Comparison of ENCODE assay signal across 1 cellular context in the genomic region with DNA sequence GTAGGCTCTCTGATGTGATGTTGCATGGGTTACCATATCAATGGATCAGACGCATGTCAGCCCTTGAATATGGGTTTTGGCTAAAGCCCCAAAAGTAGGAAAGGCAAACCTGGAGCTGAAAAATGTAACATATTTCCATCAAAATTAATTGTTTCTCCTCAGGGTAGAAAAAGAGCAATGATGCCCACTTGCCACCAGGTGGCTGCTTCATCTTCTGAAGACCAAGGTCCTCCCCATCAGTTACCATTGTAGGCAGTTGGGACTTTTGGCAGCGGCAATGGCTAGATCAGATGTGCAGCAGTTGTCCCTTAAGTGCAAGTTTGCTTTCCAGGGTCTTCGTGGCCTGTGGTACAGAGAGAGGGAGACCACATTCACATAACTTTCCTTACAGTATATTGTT.
TF ChIP-seq lines count a peak whose summit lies in the region.

No MANE protein-coding gene starts in this region.

TF ChIP-seq in H1, 55 proteins besides CTCF, POLR2A, EP300 and RAD21 (continued from another document):
- TF ChIP-seq, protein P1, sequence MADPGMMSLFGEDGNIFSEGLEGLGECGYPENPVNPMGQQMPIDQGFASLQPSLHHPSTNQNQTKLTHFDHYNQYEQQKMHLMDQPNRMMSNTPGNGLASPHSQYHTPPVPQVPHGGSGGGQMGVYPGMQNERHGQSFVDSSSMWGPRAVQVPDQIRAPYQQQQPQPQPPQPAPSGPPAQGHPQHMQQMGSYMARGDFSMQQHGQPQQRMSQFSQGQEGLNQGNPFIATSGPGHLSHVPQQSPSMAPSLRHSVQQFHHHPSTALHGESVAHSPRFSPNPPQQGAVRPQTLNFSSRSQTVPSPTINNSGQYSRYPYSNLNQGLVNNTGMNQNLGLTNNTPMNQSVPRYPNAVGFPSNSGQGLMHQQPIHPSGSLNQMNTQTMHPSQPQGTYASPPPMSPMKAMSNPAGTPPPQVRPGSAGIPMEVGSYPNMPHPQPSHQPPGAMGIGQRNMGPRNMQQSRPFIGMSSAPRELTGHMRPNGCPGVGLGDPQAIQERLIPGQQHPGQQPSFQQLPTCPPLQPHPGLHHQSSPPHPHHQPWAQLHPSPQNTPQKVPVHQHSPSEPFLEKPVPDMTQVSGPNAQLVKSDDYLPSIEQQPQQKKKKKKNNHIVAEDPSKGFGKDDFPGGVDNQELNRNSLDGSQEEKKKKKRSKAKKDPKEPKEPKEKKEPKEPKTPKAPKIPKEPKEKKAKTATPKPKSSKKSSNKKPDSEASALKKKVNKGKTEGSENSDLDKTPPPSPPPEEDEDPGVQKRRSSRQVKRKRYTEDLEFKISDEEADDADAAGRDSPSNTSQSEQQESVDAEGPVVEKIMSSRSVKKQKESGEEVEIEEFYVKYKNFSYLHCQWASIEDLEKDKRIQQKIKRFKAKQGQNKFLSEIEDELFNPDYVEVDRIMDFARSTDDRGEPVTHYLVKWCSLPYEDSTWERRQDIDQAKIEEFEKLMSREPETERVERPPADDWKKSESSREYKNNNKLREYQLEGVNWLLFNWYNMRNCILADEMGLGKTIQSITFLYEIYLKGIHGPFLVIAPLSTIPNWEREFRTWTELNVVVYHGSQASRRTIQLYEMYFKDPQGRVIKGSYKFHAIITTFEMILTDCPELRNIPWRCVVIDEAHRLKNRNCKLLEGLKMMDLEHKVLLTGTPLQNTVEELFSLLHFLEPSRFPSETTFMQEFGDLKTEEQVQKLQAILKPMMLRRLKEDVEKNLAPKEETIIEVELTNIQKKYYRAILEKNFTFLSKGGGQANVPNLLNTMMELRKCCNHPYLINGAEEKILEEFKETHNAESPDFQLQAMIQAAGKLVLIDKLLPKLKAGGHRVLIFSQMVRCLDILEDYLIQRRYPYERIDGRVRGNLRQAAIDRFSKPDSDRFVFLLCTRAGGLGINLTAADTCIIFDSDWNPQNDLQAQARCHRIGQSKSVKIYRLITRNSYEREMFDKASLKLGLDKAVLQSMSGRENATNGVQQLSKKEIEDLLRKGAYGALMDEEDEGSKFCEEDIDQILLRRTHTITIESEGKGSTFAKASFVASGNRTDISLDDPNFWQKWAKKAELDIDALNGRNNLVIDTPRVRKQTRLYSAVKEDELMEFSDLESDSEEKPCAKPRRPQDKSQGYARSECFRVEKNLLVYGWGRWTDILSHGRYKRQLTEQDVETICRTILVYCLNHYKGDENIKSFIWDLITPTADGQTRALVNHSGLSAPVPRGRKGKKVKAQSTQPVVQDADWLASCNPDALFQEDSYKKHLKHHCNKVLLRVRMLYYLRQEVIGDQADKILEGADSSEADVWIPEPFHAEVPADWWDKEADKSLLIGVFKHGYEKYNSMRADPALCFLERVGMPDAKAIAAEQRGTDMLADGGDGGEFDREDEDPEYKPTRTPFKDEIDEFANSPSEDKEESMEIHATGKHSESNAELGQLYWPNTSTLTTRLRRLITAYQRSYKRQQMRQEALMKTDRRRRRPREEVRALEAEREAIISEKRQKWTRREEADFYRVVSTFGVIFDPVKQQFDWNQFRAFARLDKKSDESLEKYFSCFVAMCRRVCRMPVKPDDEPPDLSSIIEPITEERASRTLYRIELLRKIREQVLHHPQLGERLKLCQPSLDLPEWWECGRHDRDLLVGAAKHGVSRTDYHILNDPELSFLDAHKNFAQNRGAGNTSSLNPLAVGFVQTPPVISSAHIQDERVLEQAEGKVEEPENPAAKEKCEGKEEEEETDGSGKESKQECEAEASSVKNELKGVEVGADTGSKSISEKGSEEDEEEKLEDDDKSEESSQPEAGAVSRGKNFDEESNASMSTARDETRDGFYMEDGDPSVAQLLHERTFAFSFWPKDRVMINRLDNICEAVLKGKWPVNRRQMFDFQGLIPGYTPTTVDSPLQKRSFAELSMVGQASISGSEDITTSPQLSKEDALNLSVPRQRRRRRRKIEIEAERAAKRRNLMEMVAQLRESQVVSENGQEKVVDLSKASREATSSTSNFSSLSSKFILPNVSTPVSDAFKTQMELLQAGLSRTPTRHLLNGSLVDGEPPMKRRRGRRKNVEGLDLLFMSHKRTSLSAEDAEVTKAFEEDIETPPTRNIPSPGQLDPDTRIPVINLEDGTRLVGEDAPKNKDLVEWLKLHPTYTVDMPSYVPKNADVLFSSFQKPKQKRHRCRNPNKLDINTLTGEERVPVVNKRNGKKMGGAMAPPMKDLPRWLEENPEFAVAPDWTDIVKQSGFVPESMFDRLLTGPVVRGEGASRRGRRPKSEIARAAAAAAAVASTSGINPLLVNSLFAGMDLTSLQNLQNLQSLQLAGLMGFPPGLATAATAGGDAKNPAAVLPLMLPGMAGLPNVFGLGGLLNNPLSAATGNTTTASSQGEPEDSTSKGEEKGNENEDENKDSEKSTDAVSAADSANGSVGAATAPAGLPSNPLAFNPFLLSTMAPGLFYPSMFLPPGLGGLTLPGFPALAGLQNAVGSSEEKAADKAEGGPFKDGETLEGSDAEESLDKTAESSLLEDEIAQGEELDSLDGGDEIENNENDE (IDR thresholded peaks at IDR 0.05; ENCODE audit: insufficient replicate concordance, low read length) = no peak
- no peak for TF ChIP-seq EGR1 (IDR thresholded peaks at IDR 0.05; ENCODE audit: borderline replicate concordance, low read depth, low read length)
- no peak for TF ChIP-seq BRCA1 (IDR thresholded peaks at IDR 0.05; ENCODE audit: low read depth, low read length)
